Comparison of ENCODE assay signal across 15 cellular contexts in genomic region chr11:57303280-57303989, GRCh38. TPM values are rescaled to one million over a fixed set of nuclear protein-coding genes. Genes with fewer than 3 reads are reported as not detected.
DNase-seq lines count a peak whose midpoint lies in the region; ATAC-seq and TF ChIP-seq lines count a peak whose summit lies in the region.
"Had no signal": no experiment of that assay in that cellular context is flagged by ENCODE, and none has a peak within 500 bp of the region (broad histone marks: within the 10 kb centered on the region; RNA-seq: fewer than 3 reads in every experiment).

No MANE protein-coding gene starts in this region.

- no peaks in the 10 kb centered on the region for H3K27me3 Mint-ChIP-seq in T-helper 1 cell treated with Interleukin-12 subunit alpha and Interleukin-12 subunit beta and Interleukin-4 antibody, amounts not matched to agents 30 μg/mL and 1 μg/mL, for 36 hours (ENCODE audit: low read depth)
- H3K27me3 Mint-ChIP-seq in glutamatergic neuron (ENCODE audit: unreplicated experiment): peaks cover 16% of the 10 kb centered on the region

- no peak for TF ChIP-seq RAD21 in SK-N-SH (IDR thresholded peaks at IDR 0.05; ENCODE audit: low read length)

- no peak overlapping the region for H3K9ac ChIP-seq in SK-N-SH

- H3K36me3 ChIP-seq in SK-N-SH (replicated peaks in 1 of 2; ENCODE audit: control insufficient read depth in 1 of 2, insufficient read depth in 2 of 2, low read length in 1 of 2): peaks cover 44 to 61% of the 10 kb centered on the region in 2 experiments
- H3K36me3 ChIP-seq: neutrophil had no signal

- ATAC-seq in stimulated activated effector memory CD8-positive, alpha-beta T cell treated with anti-CD3 and anti-CD28 coated beads, Interleukin-12 subunit alpha, Interleukin-12 subunit beta, amount 100 ng/mL, for 72 hours: no peak
- no peak for ATAC-seq in HG02571 (IDR thresholded peaks at IDR 0.05; ENCODE audit: unreplicated experiment)
- ATAC-seq: activated T-cell treated with anti-CD3 and anti-CD28 coated beads, Interleukin-2, amount 50 U/mL, for 72 hours had no signal

- DNase-seq in T-helper 1 cell: no peak
- DNase-seq in SK-N-SH: peak; percentile 36
- DNase-seq in glutamatergic neuron: peak; percentile 43
- no peak for DNase-seq in stimulated activated effector memory CD8-positive, alpha-beta T cell treated with anti-CD3 and anti-CD28 coated beads, Interleukin-12 subunit alpha, Interleukin-12 subunit beta, amount 100 ng/mL, for 72 hours (ENCODE audit: low spot score in 2 of 2)
- no peak for DNase-seq in D341Med (ENCODE audit: low spot score)
- DNase-seq in NCI-H1930 (lab: John Stamatoyannopoulos, UW): no peak
- DNase-seq: activated CD4-positive, alpha-beta T cell treated with anti-CD3 and anti-CD28 coated beads for 4 hours; activated T-cell treated with anti-CD3 and anti-CD28 coated beads, Interleukin-2, amount 50 U/mL, for 72 hours; effector memory CD4-positive, alpha-beta T cell; NCI-H2081 treated with DMSO at 0.1 percent for 48 hours; upper lobe of right lung had no signal

- no peaks in the 10 kb centered on the region for H3F3A ChIP-seq in SK-N-SH (replicated peaks; ENCODE audit: insufficient read depth)

- WGBS in SK-N-SH (ENCODE audit: low lambda C conversion rate): 95% methylated on average over 16 of the region's 17 CpGs

- POLR2A ChIA-PET in SK-N-SH (lab: Yijun Ruan, JAX): interaction anchor here (0.7 kb wide), 1 partner anchor 10 kb away, joined by 3 read pairs; no protein-coding TSS in a partner anchor

- H3K79me2 ChIP-seq in SK-N-SH (ENCODE audit: insufficient read depth): peaks cover 46% of the 10 kb centered on the region

- H3K4me2 ChIP-seq in SK-N-SH: no peak overlapping the region

- no peak overlapping the region for H3K27ac ChIP-seq in SK-N-SH (ENCODE audit: low read depth in 2 of 2, low read length in 1 of 2)
- H3K27ac ChIP-seq: neutrophil had no signal

- peaks cover 0 to 8% of the 10 kb centered on the region in 2 experiments; a peak in 2 of 4 replicates for H3K4me1 ChIP-seq in SK-N-SH (ENCODE audit: control insufficient read depth in 1 of 2, insufficient read depth in 2 of 2, low read depth in 1 of 2, low read length in 1 of 2)

- H3K9me3 Mint-ChIP-seq in T-helper 1 cell treated with Interleukin-12 subunit alpha and Interleukin-12 subunit beta and Interleukin-4 antibody, amounts not matched to agents 30 μg/mL and 1 μg/mL, for 36 hours: peaks cover 7% of the 10 kb centered on the region
- peaks cover 16% of the 10 kb centered on the region for H3K9me3 Mint-ChIP-seq in glutamatergic neuron (ENCODE audit: unreplicated experiment)
- peaks cover 3% of the 10 kb centered on the region for H3K9me3 Mint-ChIP-seq in stimulated activated effector memory CD8-positive, alpha-beta T cell treated with anti-CD3 and anti-CD28 coated beads, Interleukin-12 subunit alpha, Interleukin-12 subunit beta, amount 100 ng/mL, for 72 hours
- H3K9me3 Mint-ChIP-seq: activated T-cell treated with anti-CD3 and anti-CD28 coated beads, Interleukin-2, amount 50 U/mL, for 72 hours had no signal

- no peaks in the 10 kb centered on the region for H3K27me3 ChIP-seq in SK-N-SH (ENCODE audit: insufficient read depth)
- H3K27me3 ChIP-seq: neutrophil, upper lobe of right lung had no signal

- H3K36me3 Mint-ChIP-seq in T-helper 1 cell treated with Interleukin-12 subunit alpha and Interleukin-12 subunit beta and Interleukin-4 antibody, amounts not matched to agents 30 μg/mL and 1 μg/mL, for 36 hours (ENCODE audit: low read depth): peaks cover 19% of the 10 kb centered on the region
- H3K36me3 Mint-ChIP-seq in glutamatergic neuron (ENCODE audit: unreplicated experiment): peaks cover 5% of the 10 kb centered on the region
- H3K36me3 Mint-ChIP-seq in stimulated activated effector memory CD8-positive, alpha-beta T cell treated with anti-CD3 and anti-CD28 coated beads, Interleukin-12 subunit alpha, Interleukin-12 subunit beta, amount 100 ng/mL, for 72 hours: peaks cover 4% of the 10 kb centered on the region

- no peak overlapping the region for H2AFZ ChIP-seq in SK-N-SH (ENCODE audit: low read depth)

- no peak overlapping the region for H3K4me3 ChIP-seq in SK-N-SH (ENCODE audit: low read depth in 2 of 2, low read length in 1 of 2)
- H3K4me3 ChIP-seq: upper lobe of right lung had no signal

- CTCF ChIA-PET in SK-N-SH (lab: Yijun Ruan, JAX): interaction anchor here (1.1 kb wide), 1 partner anchor 14 kb away, joined by 3 read pairs; no protein-coding TSS in a partner anchor

- no peak overlapping the region for H3K4me3 Mint-ChIP-seq in T-helper 1 cell treated with Interleukin-12 subunit alpha and Interleukin-12 subunit beta and Interleukin-4 antibody, amounts not matched to agents 30 μg/mL and 1 μg/mL, for 36 hours
- H3K4me3 Mint-ChIP-seq in glutamatergic neuron (ENCODE audit: unreplicated experiment): peak overlapping the region; percentile 81
- H3K4me3 Mint-ChIP-seq in stimulated activated effector memory CD8-positive, alpha-beta T cell treated with anti-CD3 and anti-CD28 coated beads, Interleukin-12 subunit alpha, Interleukin-12 subunit beta, amount 100 ng/mL, for 72 hours: no peak overlapping the region
- H3K4me3 Mint-ChIP-seq: activated T-cell treated with anti-CD3 and anti-CD28 coated beads, Interleukin-2, amount 50 U/mL, for 72 hours had no signal

- H3K9me2 ChIP-seq in SK-N-SH: no peaks in the 10 kb centered on the region

- peaks cover 37% of the 10 kb centered on the region for H4K20me1 ChIP-seq in SK-N-SH (ENCODE audit: insufficient read depth)

- H3K27ac Mint-ChIP-seq in T-helper 1 cell treated with Interleukin-12 subunit alpha and Interleukin-12 subunit beta and Interleukin-4 antibody, amounts not matched to agents 30 μg/mL and 1 μg/mL, for 36 hours: peak overlapping the region; percentile 31
- H3K27ac Mint-ChIP-seq in glutamatergic neuron (ENCODE audit: unreplicated experiment): peak overlapping the region; percentile 75
- H3K27ac Mint-ChIP-seq in stimulated activated effector memory CD8-positive, alpha-beta T cell treated with anti-CD3 and anti-CD28 coated beads, Interleukin-12 subunit alpha, Interleukin-12 subunit beta, amount 100 ng/mL, for 72 hours: peak overlapping the region; percentile 65
- H3K27ac Mint-ChIP-seq: activated T-cell treated with anti-CD3 and anti-CD28 coated beads, Interleukin-2, amount 50 U/mL, for 72 hours had no signal

- no peak for TF ChIP-seq EP300 in SK-N-SH (IDR thresholded peaks at IDR 0.05; ENCODE audit: borderline replicate concordance in 1 of 2, low read depth in 1 of 2, low read length in 1 of 2)

- TF ChIP-seq CTCF in SK-N-SH (IDR thresholded peaks at IDR 0.05): no peak
- TF ChIP-seq CTCF in glutamatergic neuron (IDR thresholded peaks at IDR 0.05; ENCODE audit: partially characterized antibody, unreplicated experiment): no peak

- H3K4me1 Mint-ChIP-seq in T-helper 1 cell treated with Interleukin-12 subunit alpha and Interleukin-12 subunit beta and Interleukin-4 antibody, amounts not matched to agents 30 μg/mL and 1 μg/mL, for 36 hours (ENCODE audit: low read depth): peaks cover 2% of the 10 kb centered on the region
- H3K4me1 Mint-ChIP-seq in glutamatergic neuron (ENCODE audit: low read depth, unreplicated experiment): peaks cover 34% of the 10 kb centered on the region
- peaks cover 14% of the 10 kb centered on the region for H3K4me1 Mint-ChIP-seq in stimulated activated effector memory CD8-positive, alpha-beta T cell treated with anti-CD3 and anti-CD28 coated beads, Interleukin-12 subunit alpha, Interleukin-12 subunit beta, amount 100 ng/mL, for 72 hours

- no peaks in the 10 kb centered on the region for H3K9me3 ChIP-seq in SK-N-SH
- H3K9me3 ChIP-seq: neutrophil had no signal

TF ChIP-seq in SK-N-SH, 30 proteins besides CTCF, POLR2A, EP300 and RAD21:
- no peak for TF ChIP-seq IRF3 (IDR thresholded peaks at IDR 0.05; ENCODE audit: low read depth, low read length)
- TF ChIP-seq CHD2 (IDR thresholded peaks at IDR 0.05; ENCODE audit: low read length, partially characterized antibody): no peak
- TF ChIP-seq RFX5 (IDR thresholded peaks at IDR 0.05; ENCODE audit: low read length): no peak
- TF ChIP-seq GATA2 (CRISPR knock-in tag; IDR thresholded peaks at IDR 0.05): no peak
- no peak for TF ChIP-seq MAX (IDR thresholded peaks at IDR 0.05; ENCODE audit: low read depth)
- no peak for TF ChIP-seq FOXM1 (IDR thresholded peaks at IDR 0.05; ENCODE audit: low read depth)
- no peak for TF ChIP-seq FOSL2 (IDR thresholded peaks at IDR 0.05; ENCODE audit: borderline replicate concordance, low read depth)
- TF ChIP-seq SMC3 (IDR thresholded peaks at IDR 0.05; ENCODE audit: low read depth, low read length): no peak
- TF ChIP-seq MXI1 (IDR thresholded peaks at IDR 0.05; ENCODE audit: low read depth, low read length): no peak
- TF ChIP-seq MEF2A (IDR thresholded peaks at IDR 0.05; ENCODE audit: borderline replicate concordance, low read depth): no peak

RNA-seq across cellular contexts. Expression of gene TNKS1BP1, which starts 21.3 kb away (rescaled TPM):
- polyA plus RNA-seq in SK-N-SH (2012; rRNA removed): 29.6 and 43.3 TPM in 2 replicates
- 18.0 and 25.0 TPM in 2 replicates for polyA plus RNA-seq in SK-N-SH (2012; cell fraction: cytosol; rRNA removed)
- polyA plus RNA-seq in SK-N-SH (2012; cell fraction: nucleus; rRNA removed): 108 and 113 TPM in 2 replicates
- total RNA-seq in glutamatergic neuron (ENCODE audit: unreplicated experiment): 198 TPM

RNA-seq across cellular contexts. Expression of gene SSRP1, which starts 32.3 kb away (rescaled TPM):
- 122 and 137 TPM in 2 replicates for polyA plus RNA-seq in SK-N-SH (2012; rRNA removed)
- polyA plus RNA-seq in SK-N-SH (2012; cell fraction: cytosol; rRNA removed): 146 and 159 TPM in 2 replicates
- polyA plus RNA-seq in SK-N-SH (2012; cell fraction: nucleus; rRNA removed): 103 and 108 TPM in 2 replicates
- total RNA-seq in glutamatergic neuron (ENCODE audit: unreplicated experiment): 91.4 TPM

RNA-seq across cellular contexts. Expression of gene P2RX3, which starts 34.7 kb away (rescaled TPM):
- not detected in 2 replicates for polyA plus RNA-seq in SK-N-SH (2012; rRNA removed)
- polyA plus RNA-seq in SK-N-SH (2012; cell fraction: cytosol; rRNA removed): not detected in 2 replicates
- 0.05 TPM in 1 of 2 replicates, not detected in the other for polyA plus RNA-seq in SK-N-SH (2012; cell fraction: nucleus; rRNA removed)
- total RNA-seq in glutamatergic neuron (ENCODE audit: unreplicated experiment): 496 TPM
- total RNA-seq: activated T-cell treated with anti-CD3 and anti-CD28 coated beads, Interleukin-2, amount 50 U/mL, for 72 hours; glomerular endothelial cell; upper lobe of right lung had no signal

Comparison
In these comparisons a context has a peak if more than half of its experiments do, and no peak if none do; other contexts are left out.
1. DNase-seq: peak in SK-N-SH (single experiment) and glutamatergic neuron (single experiment); none in T-helper 1 cell (0 of 5), stimulated activated effector memory CD8-positive, alpha-beta T cell treated with anti-CD3 and anti-CD28 coated beads, Interleukin-12 subunit alpha, Interleukin-12 subunit beta, amount 100 ng/mL, for 72 hours (0 of 2), D341Med (single experiment) and NCI-H1930 (0 of 2).
2. Peak in every context shown above with its lines, with median percentiles within 50 percentile points of each other: H3K27ac Mint-ChIP-seq.